In genomic region chr20:53773792-53774371, GRCh38 we compare ENCODE assay signal across 11 cellular contexts.
A peak's percentile ranks its signal among the peaks of the same experiment; 100 is the strongest.
DNase-seq lines count a peak whose midpoint lies in the region; ATAC-seq, FAIRE-seq and TF ChIP-seq lines count a peak whose summit lies in the region.
"Had no signal": no experiment of that assay in that cellular context is flagged by ENCODE, and none has a peak within 500 bp of the region (broad histone marks: within the 10 kb centered on the region; RNA-seq: fewer than 3 reads in every experiment).

No MANE protein-coding gene starts in this region.

- no peaks in the 10 kb centered on the region for H3K9me3 Mint-ChIP-seq in mesothelial cell of epicardium

- peak; percentile 99 for DNase-seq in HTR-8/SVneo (ENCODE audit: insufficient read length, low spot score)
- DNase-seq in cardiac fibroblast (ENCODE audit: low read depth in 2 of 2), result peak; percentile 93 to 98
- no peak for DNase-seq in mesothelial cell of epicardium (ENCODE audit: low spot score in 2 of 2, unreplicated experiment in 2 of 2)
- no peak for DNase-seq in activated gamma-delta T cell treated with Interleukin-2 at 50 U/mL for 16 hours
- DNase-seq in NCI-H2107 (lab: John Stamatoyannopoulos, UW), result no peak
- DNase-seq: DMS 273 treated with DMSO at 0.1 percent for 48 hours, KBM-7, T-helper 1 cell had no signal

- H3K4me1 Mint-ChIP-seq in mesothelial cell of epicardium, result peaks cover 24% of the 10 kb centered on the region

- no peak overlapping the region for H3K4me3 Mint-ChIP-seq in mesothelial cell of epicardium

- no peak overlapping the region for H3K4me3 ChIP-seq in cardiac fibroblast (replicated peaks in 1 of 2; ENCODE audit: low read depth in 2 of 2, low read length in 2 of 2)

- H3K36me3 Mint-ChIP-seq in mesothelial cell of epicardium, result no peaks in the 10 kb centered on the region

- H3K27ac Mint-ChIP-seq in mesothelial cell of epicardium, result peak overlapping the region; percentile 89

- FAIRE-seq in A204.1 (lab: Jason Lieb, UNC), result peak; percentile 99
- FAIRE-seq in HTR-8/SVneo (lab: Jason Lieb, UNC), result peak; percentile 90

- H3K27me3 Mint-ChIP-seq in mesothelial cell of epicardium (ENCODE audit: low read depth), result no peaks in the 10 kb centered on the region

- ATAC-seq in GM19035 (IDR thresholded peaks at IDR 0.05; ENCODE audit: unreplicated experiment) (no peak), HG03095 (IDR thresholded peaks at IDR 0.05; ENCODE audit: unreplicated experiment) (no peak)

- TF ChIP-seq CTCF in cardiac fibroblast (IDR thresholded peaks at IDR 0.05; ENCODE audit: low read depth, low read length) (no peak), mesothelial cell of epicardium (IDR thresholded peaks at IDR 0.05; ENCODE audit: unreplicated experiment) (no peak)

Comparison
In these comparisons a context has a peak if more than half of its experiments do, and no peak if none do; other contexts are left out.
1. DNase-seq: peak in HTR-8/SVneo (single experiment) and cardiac fibroblast (2 of 2); none in mesothelial cell of epicardium (0 of 2), activated gamma-delta T cell treated with Interleukin-2 at 50 U/mL for 16 hours (single experiment) and NCI-H2107 (single experiment).